ENCODE assay signal across 29 cellular contexts in the genomic region with DNA sequence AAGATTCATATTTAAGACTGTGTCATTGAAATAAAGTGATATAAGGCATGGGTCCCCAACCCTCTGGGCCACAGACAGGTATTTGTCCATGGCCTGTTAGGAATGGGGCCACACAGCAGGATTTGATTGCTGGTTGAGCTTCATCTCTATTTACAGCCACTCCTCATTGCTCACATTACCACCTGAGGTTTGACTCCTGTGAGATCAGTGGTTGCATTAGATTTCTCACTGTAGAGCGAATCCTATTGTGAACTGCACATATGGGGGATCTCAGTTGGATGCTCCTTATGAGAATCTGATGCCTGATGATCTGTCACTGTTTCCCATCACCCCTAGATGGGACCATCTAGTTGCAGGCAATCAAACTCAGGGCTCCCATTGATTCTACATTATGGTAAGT.
DNase-seq lines count a peak whose midpoint lies in the region; TF ChIP-seq lines count a peak whose summit lies in the region.
"Had no signal": no experiment of that assay in that cellular context is flagged by ENCODE, and none has a peak within 500 bp of the region (broad histone marks: within the 10 kb centered on the region; RNA-seq: fewer than 3 reads in every experiment).

No MANE protein-coding gene starts in this region.

- H3K9me3 ChIP-seq in HEK293 (ENCODE audit: control insufficient read depth, insufficient read depth, low read depth, low read length): no peaks in the 10 kb centered on the region
- H3K9me3 ChIP-seq: A549, BE2C, BLaER1, Caco-2 had no signal

- no peaks in the 10 kb centered on the region for H3K36me3 ChIP-seq in HEK293 (ENCODE audit: control insufficient read depth in 2 of 2, insufficient read depth in 1 of 2, low read length in 2 of 2)
- H3K36me3 ChIP-seq: BE2C; BLaER1; BLaER1 treated with 17β-estradiol and CSF1 and Interleukin-3, amounts not matched to agents 10 nM and 100 nM had no signal

- H3K36me3 Mint-ChIP-seq in chondrocyte (ENCODE audit: low read depth): no peaks in the 10 kb centered on the region
- H3K36me3 Mint-ChIP-seq: CD14-positive monocyte; CD4-positive, alpha-beta memory T cell; CD4-positive, CD25-positive, alpha-beta regulatory T cell; CD8-positive, alpha-beta memory T cell; CD8-positive, alpha-beta T cell had no signal

- H3K27ac Mint-ChIP-seq in chondrocyte (ENCODE audit: unreplicated experiment): no peak overlapping the region
- H3K27ac Mint-ChIP-seq: B cell; CD14-positive monocyte; CD4-positive, alpha-beta memory T cell; CD4-positive, alpha-beta T cell; CD4-positive, CD25-positive, alpha-beta regulatory T cell; CD8-positive, alpha-beta memory T cell; CD8-positive, alpha-beta T cell had no signal

- POLR2A ChIA-PET in HEK293 (lab: Yijun Ruan, JAX): no interaction called here

- H3K27ac ChIP-seq in HEK293 (ENCODE audit: extremely low read depth, low read depth, low read length): no peak overlapping the region
- H3K27ac ChIP-seq: 22Rv1; A549; BLaER1; BLaER1 treated with 17β-estradiol and CSF1 and Interleukin-3, amounts not matched to agents 10 nM and 100 nM; C4-2B had no signal

- no peaks in the 10 kb centered on the region for H3K9me3 Mint-ChIP-seq in chondrocyte (ENCODE audit: low read depth)

- no peaks in the 10 kb centered on the region for H3K4me1 Mint-ChIP-seq in chondrocyte (ENCODE audit: low read depth)
- H3K4me1 Mint-ChIP-seq: B cell; CD14-positive monocyte; CD4-positive, alpha-beta memory T cell; CD4-positive, CD25-positive, alpha-beta regulatory T cell; CD8-positive, alpha-beta memory T cell had no signal

- H3K4me3 ChIP-seq in HEK293 (ENCODE audit: low read depth, low read length): no peak overlapping the region
- H3K4me3 ChIP-seq: A549; BLaER1; BLaER1 treated with 17β-estradiol and CSF1 and Interleukin-3, amounts not matched to agents 10 nM and 100 nM had no signal

- H3K4me1 ChIP-seq in HEK293 (ENCODE audit: control insufficient read depth, insufficient read depth, low read length): no peaks in the 10 kb centered on the region
- H3K4me1 ChIP-seq: A549; BLaER1; BLaER1 treated with 17β-estradiol and CSF1 and Interleukin-3, amounts not matched to agents 10 nM and 100 nM; Caco-2 had no signal

- TF ChIP-seq CTCF in HEK293 (tag by site-specific recombination; IDR thresholded peaks at IDR 0.05) (no peak), chondrocyte (IDR thresholded peaks at IDR 0.05) (no peak)

- no peak for DNase-seq in chondrocyte (ENCODE audit: low spot score)
- DNase-seq: 8988T; ACHN; AML-193; BE2C; C1 segment of cervical spinal cord; Caco-2; Calu3; CD4-positive, alpha-beta memory T cell; CD4-positive, alpha-beta T cell; CD4-positive, CD25-positive, alpha-beta regulatory T cell; CD8-positive, alpha-beta memory T cell; CD8-positive, alpha-beta T cell; COR-L47; DMS 273 treated with DMSO at 0.1 percent for 48 hours; DMS153; DMS53; DMS79; DMS79 treated with DMSO at 0.1 percent for 48 hours; DND-41; EL had no signal

- H3K4me3 Mint-ChIP-seq in chondrocyte (ENCODE audit: unreplicated experiment): no peak overlapping the region
- H3K4me3 Mint-ChIP-seq: B cell; CD14-positive monocyte; CD4-positive, alpha-beta memory T cell; CD4-positive, alpha-beta T cell; CD4-positive, CD25-positive, alpha-beta regulatory T cell; CD8-positive, alpha-beta memory T cell; CD8-positive, alpha-beta T cell had no signal

- no peaks in the 10 kb centered on the region for H3K27me3 Mint-ChIP-seq in chondrocyte (ENCODE audit: low read depth)
- H3K27me3 Mint-ChIP-seq: B cell; CD4-positive, alpha-beta memory T cell; CD4-positive, alpha-beta T cell; CD4-positive, CD25-positive, alpha-beta regulatory T cell; CD8-positive, alpha-beta memory T cell had no signal

- CTCF ChIA-PET in HEK293 (lab: Yijun Ruan, JAX): interaction anchor here (0.7 kb wide), 1 partner anchor 15 kb away, joined by 3 read pairs; no protein-coding TSS in a partner anchor

TF ChIP-seq in HEK293, 187 proteins besides CTCF, POLR2A, EP300 and RAD21:
- TF ChIP-seq ZNF48 (tag by site-specific recombination; IDR thresholded peaks at IDR 0.05): no peak
- no peak for TF ChIP-seq ZBTB17 (tag by site-specific recombination; IDR thresholded peaks at IDR 0.05)
- TF ChIP-seq ZNF610 (tag by site-specific recombination; IDR thresholded peaks at IDR 0.05; ENCODE audit: borderline replicate concordance): peak; percentile 91
